Comparison of ENCODE assay signal across 1 cellular context in genomic region chr3:115239717-115240116, GRCh38.
TF ChIP-seq lines count a peak whose summit lies in the region.

No MANE protein-coding gene starts in this region.

TF ChIP-seq in GM23338, 12 proteins besides CTCF, POLR2A, EP300 and RAD21 (continued from another document):
- TF ChIP-seq ZNF462 (CRISPR knock-in tag; IDR thresholded peaks at IDR 0.05) (no peak), ETS1 (IDR thresholded peaks at IDR 0.05) (no peak), EZH2phosphoT487 (IDR thresholded peaks at IDR 0.05; ENCODE audit: unreplicated experiment) (no peak), JUNB (IDR thresholded peaks at IDR 0.05; ENCODE audit: unreplicated experiment) (no peak), ZNF114 (CRISPR knock-in tag; IDR thresholded peaks at IDR 0.05) (no peak)
TF ChIP-seq in GM23338: peak in this region for 0.
